Comparison of ENCODE assay signal across 8 cellular contexts in genomic region chr19:54162241-54162805, GRCh38. TPM values are rescaled to one million over a fixed set of nuclear protein-coding genes. Genes with fewer than 3 reads are reported as not detected.
DNase-seq lines count a peak whose midpoint lies in the region; ATAC-seq and TF ChIP-seq lines count a peak whose summit lies in the region.

No MANE protein-coding gene starts in this region.

- DNase-seq in SJSA1 (ENCODE audit: low read depth in 1 of 2, low spot score in 2 of 2), result peak; percentile 76 to 78
- peak; percentile 72 for DNase-seq in activated gamma-delta T cell treated with anti-CD3 and anti-CD28 coated beads, Interleukin-2, amount 50 U/mL, for 16 hours (ENCODE audit: low read depth)
- peak; percentile 73 for DNase-seq in glutamatergic neuron
- peak; percentile 60 for DNase-seq in pons (ENCODE audit: low spot score)
- DNase-seq in tibial nerve (ENCODE audit: low spot score in 2 of 2), result peak; percentile 73 to 79

- TF ChIP-seq EP300 in tibial nerve (IDR thresholded peaks at IDR 0.05), result peak in 1 of 2 donors; percentile 20

- H3K4me1 Mint-ChIP-seq in glutamatergic neuron (ENCODE audit: low read depth, unreplicated experiment), result peaks cover 9% of the 10 kb centered on the region

- peaks cover 27% of the 10 kb centered on the region for H3K27me3 Mint-ChIP-seq in glutamatergic neuron (ENCODE audit: unreplicated experiment)

- H3K4me3 ChIP-seq in ACC112 (ENCODE audit: low read depth, low read length), result peak overlapping the region; percentile 58; the same call in 1 of the 2 replicates
- no peak overlapping the region for H3K4me3 ChIP-seq in HEK293 (ENCODE audit: low read depth, low read length)
- H3K4me3 ChIP-seq in SJSA1, result peak overlapping the region; percentile 28
- H3K4me3 ChIP-seq in tibial nerve, result peak overlapping the region in 2 of 4 donors; percentile 39 to 51

- TF ChIP-seq CTCF in HEK293 (tag by site-specific recombination; IDR thresholded peaks at IDR 0.05) (no peak), glutamatergic neuron (IDR thresholded peaks at IDR 0.05; ENCODE audit: partially characterized antibody, unreplicated experiment) (no peak), tibial nerve (IDR thresholded peaks at IDR 0.05) (no peak)

- H3K79me2 ChIP-seq in ACC112 (ENCODE audit: control insufficient read depth, insufficient read depth, low read length, unreplicated experiment), result peaks cover 3% of the 10 kb centered on the region

- H3K27ac Mint-ChIP-seq in glutamatergic neuron (ENCODE audit: unreplicated experiment), result no peak overlapping the region

- no peak overlapping the region for H2AFZ ChIP-seq in ACC112 (ENCODE audit: low read length, unreplicated experiment)

- no peak for TF ChIP-seq POLR2A in tibial nerve (IDR thresholded peaks at IDR 0.05)

- ATAC-seq in GM18517 (IDR thresholded peaks at IDR 0.05; ENCODE audit: unreplicated experiment), result no peak

- POLR2A ChIA-PET in HEK293 (lab: Yijun Ruan, JAX), result interaction anchor here (3.6 kb wide), 1 partner anchor 25 kb away, joined by 17 read pairs; the partner anchor contains the start of gene CNOT3

- H3K4me1 ChIP-seq in ACC112 (ENCODE audit: control insufficient read depth, insufficient read depth, low read length, unreplicated experiment) (peaks cover 11% of the 10 kb centered on the region), HEK293 (ENCODE audit: control insufficient read depth, insufficient read depth, low read length) (peaks cover 4% of the 10 kb centered on the region; the same call in 1 of the 2 replicates), SJSA1 (replicated peaks) (peaks cover 17% of the 10 kb centered on the region), tibial nerve (peaks cover 0 to 61% (median 31%) of the 10 kb centered on the region in 4 donors)

- H3K36me3 ChIP-seq in ACC112 (ENCODE audit: insufficient read depth, low read length) (no peaks in the 10 kb centered on the region), HEK293 (ENCODE audit: control insufficient read depth in 2 of 2, insufficient read depth in 1 of 2, low read length in 2 of 2) (peaks cover 7% of the 10 kb centered on the region in 2 experiments; a peak in 2 of 3 replicates), SJSA1 (peaks cover 10% of the 10 kb centered on the region), tibial nerve (peaks cover 0 to 11% (median 10%) of the 10 kb centered on the region in 3 donors)

- peak overlapping the region; percentile 83 for H3K4me3 Mint-ChIP-seq in glutamatergic neuron (ENCODE audit: unreplicated experiment)

- WGBS in tibial nerve, 2 donors, result 3% methylated on average over 19 to 34 of the region's 35 CpGs

- peaks cover 12% of the 10 kb centered on the region for H3K9me3 Mint-ChIP-seq in glutamatergic neuron (ENCODE audit: unreplicated experiment)

- no peaks in the 10 kb centered on the region for H3K9me3 ChIP-seq in HEK293 (ENCODE audit: control insufficient read depth, insufficient read depth, low read depth, low read length)
- H3K9me3 ChIP-seq in SJSA1 (replicated peaks), result no peaks in the 10 kb centered on the region
- H3K9me3 ChIP-seq in tibial nerve, result no peaks in the 10 kb centered on the region

- H3K27me3 ChIP-seq in ACC112 (ENCODE audit: insufficient read depth, low read length) (peaks cover 7% of the 10 kb centered on the region; the same call in 1 of the 2 replicates), SJSA1 (replicated peaks) (no peaks in the 10 kb centered on the region), tibial nerve (no peaks in the 10 kb centered on the region)

- no peak overlapping the region for H3K27ac ChIP-seq in ACC112 (ENCODE audit: low read depth, low read length)
- H3K27ac ChIP-seq in HEK293 (ENCODE audit: extremely low read depth, low read depth, low read length), result no peak overlapping the region
- H3K27ac ChIP-seq in SJSA1, result no peak overlapping the region
- peak overlapping the region in 2 of 4 donors; percentile 39 to 43 for H3K27ac ChIP-seq in tibial nerve

- CTCF ChIA-PET in HEK293 (lab: Yijun Ruan, JAX), result no interaction called here

- H3K36me3 Mint-ChIP-seq in glutamatergic neuron (ENCODE audit: unreplicated experiment), result peaks cover 14% of the 10 kb centered on the region

TF ChIP-seq in HEK293, 187 proteins besides CTCF, POLR2A, EP300 and RAD21:
- TF ChIP-seq SP2 (tag by site-specific recombination; IDR thresholded peaks at IDR 0.05), result peak; percentile 27; the same call in 1 of the 2 replicates
- no peak for TF ChIP-seq KLF17 (tag by site-specific recombination; IDR thresholded peaks at IDR 0.05)
- TF ChIP-seq SCRT2 (tag by site-specific recombination; IDR thresholded peaks at IDR 0.05), result no peak
- TF ChIP-seq ZNF830 (tag by site-specific recombination; IDR thresholded peaks at IDR 0.05; ENCODE audit: low read depth), result no peak
- TF ChIP-seq MYNN (tag by site-specific recombination; IDR thresholded peaks at IDR 0.05; ENCODE audit: borderline replicate concordance), result no peak
- TF ChIP-seq ZNF629 (tag by site-specific recombination; IDR thresholded peaks at IDR 0.05), result no peak
- 0 out of 2 replicates have a peak, but pooled peaks have one; percentile 41 for TF ChIP-seq KLF8 (tag by site-specific recombination; IDR thresholded peaks at IDR 0.05)
TF ChIP-seq in HEK293: peak in this region for 2.

RNA-seq across cellular contexts. Expression of gene LENG1, which starts 2.8 kb away (rescaled TPM):
- total RNA-seq in SJSA1 (2014; rRNA removed; shearing (Covaris generic)), result 15.8 and 18.9 TPM in 2 replicates
- total RNA-seq in glutamatergic neuron (ENCODE audit: unreplicated experiment), result 3.7 TPM
- total RNA-seq in tibial nerve, result 10 to 100 TPM in 2 of 4 donors, 1 to 10 TPM in 2; 7.4 to 12.9 (median 10.4) TPM

RNA-seq across cellular contexts. Expression of gene TMC4, which starts 10.6 kb away (rescaled TPM):
- total RNA-seq in SJSA1 (2014; rRNA removed; shearing (Covaris generic)), result 0.11 TPM in 1 of 2 replicates, not detected in the other
- total RNA-seq in glutamatergic neuron (ENCODE audit: unreplicated experiment) (not detected), tibial nerve (1 to 10 TPM in 2 of 4 donors, under 1 TPM in 1, not detected in 1; 0.22 to 8.8 (median 4.4) TPM)

RNA-seq across cellular contexts. Expression of gene CNOT3, which starts 24.8 kb away (rescaled TPM):
- 13.9 and 14.2 TPM in 2 replicates for total RNA-seq in SJSA1 (2014; rRNA removed; shearing (Covaris generic))
- total RNA-seq in glutamatergic neuron (ENCODE audit: unreplicated experiment) (56.9 TPM), tibial nerve (10 to 100 TPM; 21.6 to 30.3 (median 24.8) TPM)

RNA-seq across cellular contexts. Expression of gene MBOAT7, which starts 27.1 kb away (rescaled TPM):
- total RNA-seq in SJSA1 (2014; rRNA removed; shearing (Covaris generic)), result 97.7 and 118 TPM in 2 replicates
- 62.0 TPM for total RNA-seq in glutamatergic neuron (ENCODE audit: unreplicated experiment)
- total RNA-seq in tibial nerve, result 10 to 100 TPM; 45.0 to 94.5 (median 50.2) TPM

RNA-seq across cellular contexts. Expression of gene TSEN34, which starts 28.8 kb away (rescaled TPM):
- total RNA-seq in SJSA1 (2014; rRNA removed; shearing (Covaris generic)), result 85.4 and 106 TPM in 2 replicates
- total RNA-seq in glutamatergic neuron (ENCODE audit: unreplicated experiment), result 44.8 TPM
- total RNA-seq in tibial nerve, result 10 to 100 TPM; 37.3 to 70.8 (median 49.6) TPM
